Comparison of ENCODE assay signal across 28 cellular contexts in the genomic region with DNA sequence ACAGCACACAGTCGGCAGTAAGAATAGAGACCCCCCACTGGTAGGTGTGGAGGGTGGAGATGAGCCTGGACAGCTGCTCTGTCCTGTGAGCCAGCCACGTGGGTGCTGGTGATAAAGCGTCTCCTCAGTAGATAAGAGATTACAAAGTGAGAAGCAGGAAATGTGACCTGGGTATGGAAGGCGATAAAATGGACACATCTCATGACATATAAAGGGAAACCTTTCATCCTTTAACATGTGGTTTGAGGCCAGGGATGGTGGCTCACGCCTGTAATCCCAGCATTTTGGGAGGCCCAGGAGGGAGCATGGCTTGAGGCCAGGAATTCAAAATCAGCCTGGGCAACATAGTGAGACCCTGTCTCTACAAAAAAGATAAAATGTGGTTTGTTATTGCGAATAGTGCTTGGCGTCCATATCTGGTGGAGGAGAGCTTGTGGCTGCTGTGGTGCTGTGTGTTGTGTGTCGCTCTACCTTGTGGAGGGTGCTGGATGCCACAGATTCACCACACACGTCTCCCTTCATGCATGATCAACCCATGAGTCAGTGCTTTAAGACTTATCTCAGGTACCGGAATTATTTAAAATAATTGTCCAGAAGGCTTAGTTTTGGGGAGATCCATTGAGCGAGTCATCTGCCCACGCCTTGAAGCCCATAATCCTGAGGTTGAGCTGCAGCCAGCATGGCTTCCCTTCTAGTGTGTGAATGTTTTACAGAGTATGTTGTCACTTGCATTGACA.
DNase-seq lines count a peak whose midpoint lies in the region; ATAC-seq, FAIRE-seq and TF ChIP-seq lines count a peak whose summit lies in the region.
"Had no signal": no experiment of that assay in that cellular context is flagged by ENCODE, and none has a peak within 500 bp of the region (broad histone marks: within the 10 kb centered on the region; RNA-seq: fewer than 3 reads in every experiment).

No MANE protein-coding gene starts in this region.

- H3K23ac ChIP-seq in mesendoderm (ENCODE audit: low read length), result no peak overlapping the region

- no peak overlapping the region for H3K56ac ChIP-seq in mesendoderm (ENCODE audit: low read length)

- no peak overlapping the region for H3K9ac ChIP-seq in mesendoderm (ENCODE audit: low read length)

- no peak overlapping the region for H2BK120ac ChIP-seq in mesendoderm (ENCODE audit: low read depth, low read length)

- H3K27ac ChIP-seq in mesendoderm (ENCODE audit: low read depth, low read length), result no peak overlapping the region
- H3K27ac ChIP-seq: A549, HL-60, PC-9 had no signal

- H3K4me3 ChIP-seq in mesendoderm (ENCODE audit: low read length), result no peak overlapping the region
- H3K4me3 ChIP-seq: A549, PC-9 had no signal

- H2BK15ac ChIP-seq in mesendoderm (replicated peaks; ENCODE audit: low read depth), result no peak overlapping the region

- H2AK5ac ChIP-seq in mesendoderm (ENCODE audit: low read length), result no peak overlapping the region

- H3K4ac ChIP-seq in mesendoderm (ENCODE audit: low read depth, low read length), result no peak overlapping the region

- TF ChIP-seq CTCF in D721Med (IDR thresholded peaks at IDR 0.05; ENCODE audit: insufficient read depth, missing control alignments), result no peak

- no peaks in the 10 kb centered on the region for H3K79me1 ChIP-seq in mesendoderm (ENCODE audit: low read length)

- no peak overlapping the region for H2BK5ac ChIP-seq in mesendoderm (ENCODE audit: low read length)

- no CpG with 5 or more reads among the region's 12 CpGs for WGBS in mesendoderm (ENCODE audit: extremely low coverage, insufficient coverage, low lambda C conversion rate)

- H3K79me2 ChIP-seq in mesendoderm (ENCODE audit: control insufficient read depth, insufficient read depth, low read length), result no peaks in the 10 kb centered on the region

- no peak overlapping the region for H3K4me2 ChIP-seq in mesendoderm (ENCODE audit: low read length)
- H3K4me2 ChIP-seq: A549, PC-9 had no signal

- H4K8ac ChIP-seq in mesendoderm (ENCODE audit: low read depth, low read length), result no peak overlapping the region

- H3K18ac ChIP-seq in mesendoderm (ENCODE audit: low read length), result no peak overlapping the region

- H3K36me3 ChIP-seq in mesendoderm (ENCODE audit: control insufficient read depth, insufficient read depth, low read length), result no peaks in the 10 kb centered on the region

- H3K27me3 ChIP-seq in mesendoderm (ENCODE audit: insufficient read depth, low read length, poor library complexity), result no peaks in the 10 kb centered on the region

- peaks cover 2% of the 10 kb centered on the region for H3K4me1 ChIP-seq in mesendoderm (ENCODE audit: control insufficient read depth, low read depth, low read length)
- H3K4me1 ChIP-seq: A549 had no signal

- no peak for ATAC-seq in GM19452 (IDR thresholded peaks at IDR 0.05; ENCODE audit: unreplicated experiment)
- ATAC-seq in GM18505 (IDR thresholded peaks at IDR 0.05; ENCODE audit: unreplicated experiment), result no peak
- ATAC-seq: A549 had no signal

- TF ChIP-seq POLR2A in GM18505 (IDR thresholded peaks at IDR 0.05; ENCODE audit: borderline replicate concordance, extremely low read depth, insufficient read depth, insufficient read length), result no peak

- DNase-seq in COLO668 (lab: John Stamatoyannopoulos, UW; ENCODE audit: unreplicated experiment) (peak; percentile 16), ELF-1 (ENCODE audit: low read depth, low spot score) (peak; percentile 35), SW480 (ENCODE audit: low spot score) (peak; percentile 3), mesendoderm (peak; percentile 64), D721Med (ENCODE audit: insufficient read length, low spot score) (no peak)
- DNase-seq: C1 segment of cervical spinal cord; Calu3; CD4-positive, alpha-beta memory T cell; DMS153; DND-41; GOT3; HCEC 1CT; NCI-H1048; NCI-H1417; NCI-H187; NCI-H2171 treated with DMSO at 0.1 percent for 48 hours; NCI-H345; NCI-H510A treated with DMSO at 0.1 percent for 48 hours; NCI-H774; PC-9; Right ventricle myocardium superior; RPMI8226; T-helper 1 cell had no signal

- no peak for FAIRE-seq in D721Med (lab: Jason Lieb, UNC)
- FAIRE-seq: GM18507 had no signal

- H4K5ac ChIP-seq in mesendoderm (ENCODE audit: low read length), result no peak overlapping the region
